Comparison of ENCODE assay signal across 1 cellular context in the genomic region with DNA sequence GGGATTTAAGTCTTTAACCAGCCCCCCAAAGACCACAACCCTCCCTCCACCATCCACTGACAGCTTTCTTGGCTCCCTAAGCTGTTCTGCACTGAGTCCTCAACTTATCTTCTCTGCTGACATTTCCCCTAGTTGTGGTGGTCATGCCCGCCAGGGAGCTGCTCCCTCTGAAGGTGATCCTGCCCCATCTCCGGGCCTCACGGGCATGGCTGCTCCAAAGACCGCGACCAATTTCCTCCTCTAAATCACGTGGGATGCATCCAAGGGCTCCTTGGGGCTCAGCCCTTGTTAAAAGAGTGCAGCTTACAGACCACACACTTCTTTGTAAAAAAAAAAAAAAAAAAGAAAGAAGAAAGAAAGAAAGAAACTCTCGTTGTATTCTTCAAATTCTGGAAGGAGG.
TF ChIP-seq lines count a peak whose summit lies in the region.

No MANE protein-coding gene starts in this region.

TF ChIP-seq in HepG2, 621 proteins besides CTCF, POLR2A, EP300 and RAD21 (continued from another document):
- no peak for TF ChIP-seq ZNF501 (CRISPR knock-in tag; IDR thresholded peaks at IDR 0.05)
- TF ChIP-seq, protein P1, sequence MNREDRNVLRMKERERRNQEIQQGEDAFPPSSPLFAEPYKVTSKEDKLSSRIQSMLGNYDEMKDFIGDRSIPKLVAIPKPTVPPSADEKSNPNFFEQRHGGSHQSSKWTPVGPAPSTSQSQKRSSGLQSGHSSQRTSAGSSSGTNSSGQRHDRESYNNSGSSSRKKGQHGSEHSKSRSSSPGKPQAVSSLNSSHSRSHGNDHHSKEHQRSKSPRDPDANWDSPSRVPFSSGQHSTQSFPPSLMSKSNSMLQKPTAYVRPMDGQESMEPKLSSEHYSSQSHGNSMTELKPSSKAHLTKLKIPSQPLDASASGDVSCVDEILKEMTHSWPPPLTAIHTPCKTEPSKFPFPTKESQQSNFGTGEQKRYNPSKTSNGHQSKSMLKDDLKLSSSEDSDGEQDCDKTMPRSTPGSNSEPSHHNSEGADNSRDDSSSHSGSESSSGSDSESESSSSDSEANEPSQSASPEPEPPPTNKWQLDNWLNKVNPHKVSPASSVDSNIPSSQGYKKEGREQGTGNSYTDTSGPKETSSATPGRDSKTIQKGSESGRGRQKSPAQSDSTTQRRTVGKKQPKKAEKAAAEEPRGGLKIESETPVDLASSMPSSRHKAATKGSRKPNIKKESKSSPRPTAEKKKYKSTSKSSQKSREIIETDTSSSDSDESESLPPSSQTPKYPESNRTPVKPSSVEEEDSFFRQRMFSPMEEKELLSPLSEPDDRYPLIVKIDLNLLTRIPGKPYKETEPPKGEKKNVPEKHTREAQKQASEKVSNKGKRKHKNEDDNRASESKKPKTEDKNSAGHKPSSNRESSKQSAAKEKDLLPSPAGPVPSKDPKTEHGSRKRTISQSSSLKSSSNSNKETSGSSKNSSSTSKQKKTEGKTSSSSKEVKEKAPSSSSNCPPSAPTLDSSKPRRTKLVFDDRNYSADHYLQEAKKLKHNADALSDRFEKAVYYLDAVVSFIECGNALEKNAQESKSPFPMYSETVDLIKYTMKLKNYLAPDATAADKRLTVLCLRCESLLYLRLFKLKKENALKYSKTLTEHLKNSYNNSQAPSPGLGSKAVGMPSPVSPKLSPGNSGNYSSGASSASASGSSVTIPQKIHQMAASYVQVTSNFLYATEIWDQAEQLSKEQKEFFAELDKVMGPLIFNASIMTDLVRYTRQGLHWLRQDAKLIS (CRISPR knock-in tag; IDR thresholded peaks at IDR 0.05): no peak
- TF ChIP-seq ZNF782 (CRISPR knock-in tag; IDR thresholded peaks at IDR 0.05; ENCODE audit: borderline replicate concordance): no peak
- TF ChIP-seq, protein P2, sequence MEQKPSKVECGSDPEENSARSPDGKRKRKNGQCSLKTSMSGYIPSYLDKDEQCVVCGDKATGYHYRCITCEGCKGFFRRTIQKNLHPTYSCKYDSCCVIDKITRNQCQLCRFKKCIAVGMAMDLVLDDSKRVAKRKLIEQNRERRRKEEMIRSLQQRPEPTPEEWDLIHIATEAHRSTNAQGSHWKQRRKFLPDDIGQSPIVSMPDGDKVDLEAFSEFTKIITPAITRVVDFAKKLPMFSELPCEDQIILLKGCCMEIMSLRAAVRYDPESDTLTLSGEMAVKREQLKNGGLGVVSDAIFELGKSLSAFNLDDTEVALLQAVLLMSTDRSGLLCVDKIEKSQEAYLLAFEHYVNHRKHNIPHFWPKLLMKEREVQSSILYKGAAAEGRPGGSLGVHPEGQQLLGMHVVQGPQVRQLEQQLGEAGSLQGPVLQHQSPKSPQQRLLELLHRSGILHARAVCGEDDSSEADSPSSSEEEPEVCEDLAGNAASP (CRISPR knock-in tag; IDR thresholded peaks at IDR 0.05; ENCODE audit: borderline replicate concordance): no peak
- TF ChIP-seq, protein P3, sequence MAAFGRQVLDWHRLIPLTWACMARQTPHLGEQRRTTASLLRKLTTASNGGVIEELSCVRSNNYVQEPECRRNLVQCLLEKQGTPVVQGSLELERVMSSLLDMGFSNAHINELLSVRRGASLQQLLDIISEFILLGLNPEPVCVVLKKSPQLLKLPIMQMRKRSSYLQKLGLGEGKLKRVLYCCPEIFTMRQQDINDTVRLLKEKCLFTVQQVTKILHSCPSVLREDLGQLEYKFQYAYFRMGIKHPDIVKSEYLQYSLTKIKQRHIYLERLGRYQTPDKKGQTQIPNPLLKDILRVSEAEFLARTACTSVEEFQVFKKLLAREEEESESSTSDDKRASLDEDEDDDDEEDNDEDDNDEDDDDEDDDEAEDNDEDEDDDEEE (CRISPR knock-in tag; IDR thresholded peaks at IDR 0.05): no peak
- TF ChIP-seq, protein P4, sequence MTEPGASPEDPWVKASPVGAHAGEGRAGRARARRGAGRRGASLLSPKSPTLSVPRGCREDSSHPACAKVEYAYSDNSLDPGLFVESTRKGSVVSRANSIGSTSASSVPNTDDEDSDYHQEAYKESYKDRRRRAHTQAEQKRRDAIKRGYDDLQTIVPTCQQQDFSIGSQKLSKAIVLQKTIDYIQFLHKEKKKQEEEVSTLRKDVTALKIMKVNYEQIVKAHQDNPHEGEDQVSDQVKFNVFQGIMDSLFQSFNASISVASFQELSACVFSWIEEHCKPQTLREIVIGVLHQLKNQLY (CRISPR knock-in tag; IDR thresholded peaks at IDR 0.05): no peak
- TF ChIP-seq SAFB2 (CRISPR knock-in tag; IDR thresholded peaks at IDR 0.05; ENCODE audit: borderline replicate concordance, low read depth): no peak
- no peak for TF ChIP-seq CEBPB (IDR thresholded peaks at IDR 0.05; ENCODE audit: borderline replicate concordance, low read depth, low read length)
